Comparison of ENCODE assay signal across 10 cellular contexts in the genomic region with DNA sequence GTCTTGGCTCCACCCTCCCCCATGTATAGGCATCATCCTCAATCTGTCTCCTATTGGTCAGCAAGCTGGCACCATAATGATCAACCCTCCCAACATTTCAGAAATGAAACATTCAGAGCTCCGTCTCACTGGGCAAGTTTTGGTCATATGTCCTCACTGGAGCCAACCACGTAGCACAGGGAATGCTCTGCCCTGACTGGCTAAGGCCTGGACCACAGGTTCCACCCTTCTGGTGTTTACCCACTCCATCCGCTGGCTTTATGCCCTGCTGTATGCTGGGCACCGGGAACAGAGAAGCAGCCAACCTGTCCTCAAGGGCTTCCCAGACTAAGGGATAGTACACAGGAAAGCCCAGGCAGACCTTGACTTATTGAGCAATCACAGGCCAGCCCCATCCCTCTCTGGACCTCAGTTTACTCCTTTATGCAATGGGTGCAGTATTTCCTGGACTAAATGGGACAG. TPM values are rescaled to one million over a fixed set of nuclear protein-coding genes. Genes with fewer than 3 reads are reported as not detected.
DNase-seq lines count a peak whose midpoint lies in the region; ATAC-seq and TF ChIP-seq lines count a peak whose summit lies in the region.
"Had no signal": no experiment of that assay in that cellular context is flagged by ENCODE, and none has a peak within 500 bp of the region (broad histone marks: within the 10 kb centered on the region; RNA-seq: fewer than 3 reads in every experiment).

No MANE protein-coding gene starts in this region.

- H3K36me3 Mint-ChIP-seq in activated T-helper 17 cell treated with anti-CD3 and anti-CD28 coated beads, Interleukin-2, amount 50 U/mL, for 72 hours (ENCODE audit: low read depth): no peaks in the 10 kb centered on the region
- no peaks in the 10 kb centered on the region for H3K36me3 Mint-ChIP-seq in effector memory CD8-positive, alpha-beta T cell (ENCODE audit: insufficient read depth)

- no peak overlapping the region for H3K27ac Mint-ChIP-seq in activated T-helper 17 cell treated with anti-CD3 and anti-CD28 coated beads, Interleukin-2, amount 50 U/mL, for 72 hours
- peak overlapping the region in 1 of 2 donors; percentile 35 for H3K27ac Mint-ChIP-seq in effector memory CD8-positive, alpha-beta T cell

- H3K27ac ChIP-seq in 22Rv1: peak overlapping the region; percentile 78
- H3K27ac ChIP-seq: BLaER1, parathyroid adenoma had no signal

- DNase-seq in HS-27A (ENCODE audit: low read depth) (peak; percentile 34), iPS-NIHi11 (ENCODE audit: low spot score) (peak; percentile 66), NCI-H2227 (lab: John Stamatoyannopoulos, UW; ENCODE audit: unreplicated experiment) (no peak)
- DNase-seq in activated CD4-positive, CD25-positive, alpha-beta regulatory T cell treated with anti-CD3 and anti-CD28 coated beads, Interleukin-2, amount 50 U/mL, for 72 hours: no peak
- no peak for DNase-seq in effector memory CD8-positive, alpha-beta T cell

- H3K4me3 Mint-ChIP-seq in activated T-helper 17 cell treated with anti-CD3 and anti-CD28 coated beads, Interleukin-2, amount 50 U/mL, for 72 hours: no peak overlapping the region
- no peak overlapping the region for H3K4me3 Mint-ChIP-seq in effector memory CD8-positive, alpha-beta T cell

- no peaks in the 10 kb centered on the region for H3K27me3 Mint-ChIP-seq in activated T-helper 17 cell treated with anti-CD3 and anti-CD28 coated beads, Interleukin-2, amount 50 U/mL, for 72 hours
- H3K27me3 Mint-ChIP-seq in effector memory CD8-positive, alpha-beta T cell: no peaks in the 10 kb centered on the region

- no peaks in the 10 kb centered on the region for H3K4me1 Mint-ChIP-seq in activated T-helper 17 cell treated with anti-CD3 and anti-CD28 coated beads, Interleukin-2, amount 50 U/mL, for 72 hours
- H3K4me1 Mint-ChIP-seq in effector memory CD8-positive, alpha-beta T cell (ENCODE audit: low read depth in 2 of 2): no peaks in the 10 kb centered on the region

- H3K9me3 Mint-ChIP-seq in activated T-helper 17 cell treated with anti-CD3 and anti-CD28 coated beads, Interleukin-2, amount 50 U/mL, for 72 hours: no peaks in the 10 kb centered on the region
- H3K9me3 Mint-ChIP-seq in effector memory CD8-positive, alpha-beta T cell: no peaks in the 10 kb centered on the region

- ATAC-seq in activated T-helper 17 cell treated with anti-CD3 and anti-CD28 coated beads, Interleukin-2, amount 50 U/mL, for 72 hours (replicated peaks): peak; percentile 21
- no peak for ATAC-seq in GM21390 (IDR thresholded peaks at IDR 0.05; ENCODE audit: unreplicated experiment)
- ATAC-seq in effector memory CD8-positive, alpha-beta T cell (replicated peaks): no peak

- no peak for TF ChIP-seq CTCF in 22Rv1 (IDR thresholded peaks at IDR 0.05)

RNA-seq across cellular contexts. Expression of a gene that starts 20.5 kb away (rescaled TPM):
- total RNA-seq in activated T-helper 17 cell treated with anti-CD3 and anti-CD28 coated beads, Interleukin-2, amount 50 U/mL, for 72 hours: 1 to 10 TPM; 1.0 to 6.0 TPM

RNA-seq across cellular contexts. Expression of a gene that starts 41.3 kb away (rescaled TPM):
- total RNA-seq in activated T-helper 17 cell treated with anti-CD3 and anti-CD28 coated beads, Interleukin-2, amount 50 U/mL, for 72 hours: 10 to 100 TPM; 33.8 to 64.7 TPM

RNA-seq across cellular contexts. Expression of a gene that starts 54.6 kb away (rescaled TPM):
- total RNA-seq in activated T-helper 17 cell treated with anti-CD3 and anti-CD28 coated beads, Interleukin-2, amount 50 U/mL, for 72 hours: 100 to 1,000 TPM; 161 to 255 TPM

Comparison
In these comparisons a context has a peak if more than half of its experiments do, and no peak if none do; other contexts are left out.
1. DNase-seq: peak in HS-27A (single experiment) and iPS-NIHi11 (single experiment); none in activated CD4-positive, CD25-positive, alpha-beta regulatory T cell treated with anti-CD3 and anti-CD28 coated beads, Interleukin-2, amount 50 U/mL, for 72 hours (single experiment), NCI-H2227 (single experiment) and effector memory CD8-positive, alpha-beta T cell (0 of 3).